In the genomic region with DNA sequence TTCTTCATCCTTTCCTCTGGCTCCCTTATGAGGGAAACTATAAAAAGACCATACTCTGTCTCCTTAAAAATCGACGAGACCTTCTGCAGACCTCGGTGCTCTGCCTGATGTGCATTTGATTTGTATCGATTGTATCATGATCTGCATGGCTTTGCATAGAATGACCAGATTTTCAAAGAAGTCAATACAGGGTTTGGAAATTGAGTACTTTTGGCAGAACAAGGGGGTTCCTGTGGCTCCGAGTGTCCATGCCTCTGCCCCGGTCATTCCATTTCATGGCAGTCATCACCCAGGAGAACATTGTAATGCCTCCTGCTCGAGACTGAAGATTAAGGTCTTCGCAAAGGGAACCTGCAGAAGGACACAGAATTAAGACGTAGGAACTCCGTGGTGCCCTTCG, we compare ENCODE assay signal across 7 cellular contexts. TPM values are rescaled to one million over a fixed set of nuclear protein-coding genes. Genes with fewer than 3 reads are reported as not detected.
A peak's percentile ranks its signal among the peaks of the same experiment; 100 is the strongest.
DNase-seq lines count a peak whose midpoint lies in the region; ATAC-seq and TF ChIP-seq lines count a peak whose summit lies in the region.

No MANE protein-coding gene starts in this region.

- H3K9me3 ChIP-seq in ES-I3 (ENCODE audit: control insufficient read depth, insufficient read depth, low read length) (no peaks in the 10 kb centered on the region), mucosa of stomach (ENCODE audit: control insufficient read depth, low read length) (no peaks in the 10 kb centered on the region)

- no peak for DNase-seq in Jurkat, Clone E6-1 (ENCODE audit: low read depth, low spot score)
- DNase-seq in cardiac fibroblast (ENCODE audit: low read depth in 2 of 2) = peak in 1 of 2 donors; percentile 43
- DNase-seq in activated gamma-delta T cell (lab: John Stamatoyannopoulos, UW) = no peak

- peak overlapping the region; percentile 97 for H3K4me3 ChIP-seq in Jurkat, Clone E6-1 (ENCODE audit: low read length)
- H3K4me3 ChIP-seq in cardiac fibroblast (replicated peaks in 1 of 2; ENCODE audit: low read depth in 2 of 2, low read length in 2 of 2) (peak overlapping the region; percentile 87 to 91), mucosa of stomach (ENCODE audit: low read length) (peak overlapping the region; percentile 48)

- no peak for TF ChIP-seq CTCF in cardiac fibroblast (IDR thresholded peaks at IDR 0.05; ENCODE audit: low read depth, low read length)

- H3K9ac ChIP-seq in ES-I3 (ENCODE audit: low read depth, low read length) (peak overlapping the region; percentile 95), mucosa of stomach (ENCODE audit: low read length) (peak overlapping the region; percentile 83)

- H3K36me3 ChIP-seq in ES-I3 (ENCODE audit: insufficient read depth, low read length) = peaks cover 18% of the 10 kb centered on the region
- no peaks in the 10 kb centered on the region for H3K36me3 ChIP-seq in mucosa of stomach (ENCODE audit: control insufficient read depth, insufficient read depth, low read length)

- H3K27me3 ChIP-seq in mucosa of stomach (ENCODE audit: control insufficient read depth, insufficient read depth, low read length) = no peaks in the 10 kb centered on the region

- no peak for ATAC-seq in HG02981 (IDR thresholded peaks at IDR 0.05; ENCODE audit: unreplicated experiment)
- ATAC-seq in HG02588 (IDR thresholded peaks at IDR 0.05; ENCODE audit: unreplicated experiment) = no peak

- H3K4me1 ChIP-seq in ES-I3 (ENCODE audit: insufficient read depth, low read length) (peaks cover 18% of the 10 kb centered on the region), mucosa of stomach (ENCODE audit: control insufficient read depth, insufficient read depth, low read length) (peaks cover 32% of the 10 kb centered on the region)

RNA-seq across cellular contexts. Expression of gene CASP2, which starts 0.7 kb away (rescaled TPM):
- 21.1 TPM for polyA plus RNA-seq in Jurkat, Clone E6-1 (2012; ENCODE audit: insufficient read depth, insufficient read length)

RNA-seq across cellular contexts. Expression of gene TMEM139, which starts 4.1 kb away (rescaled TPM):
- polyA plus RNA-seq in Jurkat, Clone E6-1 (2012; ENCODE audit: insufficient read depth, insufficient read length) = 2.2 TPM

RNA-seq across cellular contexts. Expression of gene GSTK1, which starts 25.6 kb away (rescaled TPM):
- 120 TPM for polyA plus RNA-seq in Jurkat, Clone E6-1 (2012; ENCODE audit: insufficient read depth, insufficient read length)

RNA-seq across cellular contexts. Expression of gene CLCN1, which starts 27.1 kb away (rescaled TPM):
- not detected for polyA plus RNA-seq in Jurkat, Clone E6-1 (2012; ENCODE audit: insufficient read depth, insufficient read length)
